In genomic region chr11:102272047-102272824, GRCh38 we compare ENCODE assay signal across 20 cellular contexts.
"Had no signal": no experiment of that assay in that cellular context is flagged by ENCODE, and none has a peak within 500 bp of the region (broad histone marks: within the 10 kb centered on the region; RNA-seq: fewer than 3 reads in every experiment).

No MANE protein-coding gene starts in this region.

- FAIRE-seq: keratinocyte had no signal

- DNase-seq: activated CD4-positive, alpha-beta memory T cell treated with anti-CD3 and anti-CD28 coated beads for 36 hours; activated CD4-positive, alpha-beta T cell treated with anti-CD3 and anti-CD28 coated beads for 48 hours; activated effector memory CD4-positive, alpha-beta T cell treated with Interleukin-2 at 50 U/mL for 16 hours; activated naive CD4-positive, alpha-beta T cell treated with anti-CD3 and anti-CD28 coated beads, Interleukin-2, amount 10 ng/mL, durations not matched to agents 7 days and 5 days; activated T-cell treated with anti-CD3 and anti-CD28 coated beads, Interleukin-2, amount 50 U/mL, for 72 hours; cerebellar nuclear complex; head of caudate nucleus; lower lobe of right lung; mesendoderm; naive thymus-derived CD8-positive, alpha-beta T cell; retina; spleen; stimulated activated CD4-positive, alpha-beta T cell treated with anti-CD3 and anti-CD28 coated beads, Interleukin-4, amount 100 ng/mL, for 1 hour; T-helper 1 cell; T1000; upper lobe of right lung had no signal

- H3K9me3 Mint-ChIP-seq: activated CD4-positive, alpha-beta memory T cell treated with anti-CD3 and anti-CD28 coated beads for 36 hours; activated naive CD4-positive, alpha-beta T cell treated with anti-CD3 and anti-CD28 coated beads, Interleukin-2, amount 10 ng/mL, durations not matched to agents 7 days and 5 days; activated T-cell treated with anti-CD3 and anti-CD28 coated beads, Interleukin-2, amount 50 U/mL, for 72 hours; naive thymus-derived CD8-positive, alpha-beta T cell had no signal

- ATAC-seq: activated T-cell treated with anti-CD3 and anti-CD28 coated beads, Interleukin-2, amount 50 U/mL, for 72 hours; gastroesophageal sphincter; lower lobe of right lung; naive thymus-derived CD8-positive, alpha-beta T cell; upper lobe of right lung had no signal

- H3K27ac Mint-ChIP-seq: activated CD4-positive, alpha-beta memory T cell treated with anti-CD3 and anti-CD28 coated beads for 36 hours; activated naive CD4-positive, alpha-beta T cell treated with anti-CD3 and anti-CD28 coated beads, Interleukin-2, amount 10 ng/mL, durations not matched to agents 7 days and 5 days; activated T-cell treated with anti-CD3 and anti-CD28 coated beads, Interleukin-2, amount 50 U/mL, for 72 hours had no signal

- H3K27me3 ChIP-seq: gastroesophageal sphincter had no signal

- H3K27ac ChIP-seq: epithelial cell of prostate, gastroesophageal sphincter, lower lobe of right lung, spleen, thoracic aorta, upper lobe of right lung had no signal

- H3K4me3 ChIP-seq: gastroesophageal sphincter, lower lobe of right lung, spleen, thoracic aorta, upper lobe of right lung had no signal

- H3K9me3 ChIP-seq: gastroesophageal sphincter, lower lobe of right lung, spleen, thoracic aorta, upper lobe of right lung had no signal

- H3K36me3 ChIP-seq: gastroesophageal sphincter, lower lobe of right lung, spleen, thoracic aorta, upper lobe of right lung had no signal

- H3K36me3 Mint-ChIP-seq: activated CD4-positive, alpha-beta memory T cell treated with anti-CD3 and anti-CD28 coated beads for 36 hours; activated naive CD4-positive, alpha-beta T cell treated with anti-CD3 and anti-CD28 coated beads, Interleukin-2, amount 10 ng/mL, durations not matched to agents 7 days and 5 days; naive thymus-derived CD8-positive, alpha-beta T cell had no signal

- H3K4me3 Mint-ChIP-seq: activated CD4-positive, alpha-beta memory T cell treated with anti-CD3 and anti-CD28 coated beads for 36 hours; activated naive CD4-positive, alpha-beta T cell treated with anti-CD3 and anti-CD28 coated beads, Interleukin-2, amount 10 ng/mL, durations not matched to agents 7 days and 5 days; activated T-cell treated with anti-CD3 and anti-CD28 coated beads, Interleukin-2, amount 50 U/mL, for 72 hours had no signal
